14 cellular contexts compared by ENCODE assay signal in the genomic region with DNA sequence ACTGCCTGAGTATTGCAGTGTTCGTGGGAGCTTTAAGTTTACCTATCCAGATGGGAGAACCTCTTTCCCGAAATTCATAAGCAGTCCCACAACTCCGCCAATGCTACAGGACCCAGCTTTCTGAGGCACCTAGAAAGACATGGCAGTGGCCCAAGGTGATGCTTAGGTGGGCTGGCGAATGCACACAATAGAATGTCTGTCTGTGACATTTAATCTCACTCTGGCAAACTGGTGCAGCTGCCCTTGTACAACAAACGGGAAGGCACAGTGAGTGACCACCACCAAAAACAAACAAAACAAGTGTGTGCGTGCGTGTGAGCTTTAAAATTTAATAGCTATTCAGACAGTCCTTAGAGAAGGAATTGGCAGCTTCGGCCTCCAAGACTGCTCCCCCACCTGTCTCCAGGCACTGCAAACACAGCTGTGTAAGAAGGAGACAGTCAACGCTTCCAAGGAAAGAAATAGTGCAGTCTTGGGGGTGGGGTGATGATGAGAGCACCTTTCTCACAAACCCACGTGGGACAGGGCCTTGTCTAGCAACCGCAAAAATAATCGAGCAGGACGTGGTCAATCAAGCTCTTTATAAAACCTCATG.
DNase-seq lines count a peak whose midpoint lies in the region; ATAC-seq, FAIRE-seq and TF ChIP-seq lines count a peak whose summit lies in the region.
"Had no signal": no experiment of that assay in that cellular context is flagged by ENCODE, and none has a peak within 500 bp of the region (broad histone marks: within the 10 kb centered on the region; RNA-seq: fewer than 3 reads in every experiment).

No MANE protein-coding gene starts in this region.

- no peaks in the 10 kb centered on the region for H3K79me2 ChIP-seq in K562 (ENCODE audit: control insufficient read depth, insufficient read depth, low read length)

- no peak overlapping the region for H3K4me2 ChIP-seq in K562 (ENCODE audit: insufficient read depth, low read length)

- peak overlapping the region; percentile 81 for H2AFZ ChIP-seq in K562 (ENCODE audit: low read depth, low read length)

- H3K4me3 ChIP-seq in K562 = no peak overlapping the region
- peak overlapping the region; percentile 39 to 59 for H3K4me3 ChIP-seq in neutrophil (ENCODE audit: low read depth in 1 of 2, low read length in 1 of 2)

- no peak; the same call in 2 of the 3 replicates for ATAC-seq in K562
- ATAC-seq in GM21360 (IDR thresholded peaks at IDR 0.05; ENCODE audit: unreplicated experiment) = no peak

- H3K9me3 Mint-ChIP-seq in CD14-positive monocyte = no peaks in the 10 kb centered on the region
- H3K9me3 Mint-ChIP-seq: activated naive CD4-positive, alpha-beta T cell treated with anti-CD3 and anti-CD28 coated beads, Interleukin-2, amount 50 U/mL, for 72 hours; mesothelial cell of epicardium had no signal

- H3K36me3 Mint-ChIP-seq in CD14-positive monocyte = peaks cover 0 to 2% of the 10 kb centered on the region in 2 donors
- H3K36me3 Mint-ChIP-seq: activated naive CD4-positive, alpha-beta T cell treated with anti-CD3 and anti-CD28 coated beads, Interleukin-2, amount 50 U/mL, for 72 hours; mesothelial cell of epicardium had no signal

- TF ChIP-seq CTCF in CD14-positive monocyte (IDR thresholded peaks at IDR 0.05) (no peak), K562 (IDR thresholded peaks at IDR 0.05 in 2 of 3, conservative IDR thresholded peaks at IDR 0.05 in 1 of 3; ENCODE audit: insufficient read depth in 2 of 3, low read depth in 1 of 3, low read length in 3 of 3) (no peak), neutrophil (IDR thresholded peaks at IDR 0.05) (no peak)

- H3K36me3 ChIP-seq in K562 (ENCODE audit: control insufficient read depth, insufficient read depth, low read length) (no peaks in the 10 kb centered on the region), neutrophil (no peaks in the 10 kb centered on the region)

- H4K20me1 ChIP-seq in K562 (replicated peaks; ENCODE audit: control insufficient read depth, insufficient read depth, low read length) = no peaks in the 10 kb centered on the region

- 58% methylated on average over 13 of the region's 13 CpGs for WGBS in K562 (ENCODE audit: insufficient coverage, low coverage, missing lambda C conversion rate)

- H3K27ac Mint-ChIP-seq in CD14-positive monocyte = peak overlapping the region in 6 of 7 donors; percentile 94 to 99 (median 98)
- H3K27ac Mint-ChIP-seq: mesothelial cell of epicardium had no signal

- TF ChIP-seq POLR2A in K562 (conservative IDR thresholded peaks at IDR 0.05) = no peak

- no peak for TF ChIP-seq EP300 in K562 (IDR thresholded peaks at IDR 0.05; ENCODE audit: low read length)

- H3K27ac ChIP-seq in K562 (ENCODE audit: extremely low read depth, low read depth, low read length) = no peak overlapping the region
- peak overlapping the region; percentile 82 for H3K27ac ChIP-seq in neutrophil

- no peak for DNase-seq in CD14-positive monocyte (ENCODE audit: low spot score)
- peak; percentile 73 for DNase-seq in NCI-H1105 treated with DMSO at 0.1 percent for 48 hours (lab: John Stamatoyannopoulos, UW)
- DNase-seq in K562 (ENCODE audit: extremely low read depth in 1 of 4, low spot score in 3 of 4) = no peak
- no peak for DNase-seq in iPS-NIHi11 (ENCODE audit: low spot score)
- DNase-seq in activated CD4-positive, CD25-positive, alpha-beta regulatory T cell treated with anti-CD3 and anti-CD28 coated beads, Interleukin-2, amount 50 U/mL, for 72 hours = no peak
- no peak for DNase-seq in superior temporal gyrus (ENCODE audit: extremely low spot score)
- DNase-seq: activated CD4-positive, alpha-beta T cell treated with anti-CD3 and anti-CD28 coated beads for 4 hours; effector CD4-positive, alpha-beta T cell; IMR-90; NCI-H345 had no signal

- TF ChIP-seq RAD21 in K562 (CRISPR knock-in tag; conservative IDR thresholded peaks at IDR 0.05 in 1 of 2, IDR thresholded peaks at IDR 0.05 in 1 of 2) = no peak

- H3K27me3 Mint-ChIP-seq in CD14-positive monocyte (ENCODE audit: low read depth in 3 of 3) = peaks cover 0 to 3% (median 2%) of the 10 kb centered on the region in 3 donors

- no TSS peak for BruUV-seq in K562 (replicated peaks; lab: Mats Ljungman, UMichigan)

- no peaks in the 10 kb centered on the region for H3K9me1 ChIP-seq in K562 (ENCODE audit: control insufficient read depth, insufficient read depth, low read length)

- POLR2A ChIA-PET in K562 (lab: Yijun Ruan, JAX) = no interaction called here

- CTCF ChIA-PET in K562 (lab: Yijun Ruan, JAX; ENCODE audit: low intra/inter-chr PET ratio) = no interaction called here

- in situ Hi-C loops in K562 (cut with MboI) = no loop called here

- FAIRE-seq in K562 (lab: Jason Lieb, UNC) = no peak

- H3K4me3 Mint-ChIP-seq in CD14-positive monocyte = peak overlapping the region; percentile 89
- H3K4me3 Mint-ChIP-seq: mesothelial cell of epicardium had no signal

- H3K9me3 ChIP-seq in K562 (replicated peaks; ENCODE audit: control insufficient read depth, insufficient read depth, low read depth, low read length) = no peaks in the 10 kb centered on the region
- no peaks in the 10 kb centered on the region for H3K9me3 ChIP-seq in neutrophil

- no peak overlapping the region for H3K9ac ChIP-seq in K562 (ENCODE audit: insufficient read depth in 1 of 2, low read depth in 2 of 2, low read length in 2 of 2)

- H3K4me1 ChIP-seq in K562 (replicated peaks in 1 of 2; ENCODE audit: control insufficient read depth in 2 of 2, insufficient read depth in 2 of 2, low read length in 2 of 2) = peaks cover 0 to 8% of the 10 kb centered on the region in 2 experiments; a peak in 1 of 5 replicates
- H3K4me1 ChIP-seq in neutrophil (ENCODE audit: control insufficient read depth in 1 of 2, insufficient read depth in 1 of 2, low read depth in 1 of 2, low read length in 1 of 2) = peaks cover 15 to 20% of the 10 kb centered on the region in 2 experiments

- peaks cover 42% of the 10 kb centered on the region for H3K4me1 Mint-ChIP-seq in CD14-positive monocyte

- H3K27me3 ChIP-seq in K562 (ENCODE audit: control insufficient read depth in 2 of 2, insufficient read depth in 2 of 2, low read length in 2 of 2) (peaks cover 6 to 7% of the 10 kb centered on the region in 2 experiments; a peak in 4 of 5 replicates), neutrophil (no peaks in the 10 kb centered on the region)

- intact Hi-C loops in CD14-positive monocyte (cut with micrococcal nuclease) (loop anchor here in 1 of 2 donors (10.0 kb wide), 1 partner anchor 186 kb away; no protein-coding TSS in a partner anchor), K562 (cut with micrococcal nuclease) (loop anchor here (5.0 kb wide), 2 partner anchors 53 to 663 kb away; no protein-coding TSS in a partner anchor)

TF ChIP-seq in K562, 482 proteins besides CTCF, POLR2A, EP300 and RAD21 (continues in another document):
- TF ChIP-seq NBN (IDR thresholded peaks at IDR 0.05; ENCODE audit: low read depth) = no peak
- TF ChIP-seq ZNF232 (CRISPR knock-in tag; IDR thresholded peaks at IDR 0.05) = no peak
- no peak for TF ChIP-seq NEUROD1 (IDR thresholded peaks at IDR 0.05; ENCODE audit: borderline replicate concordance, low read depth, low read length, partially characterized antibody)
- no peak for TF ChIP-seq ZKSCAN3 (CRISPR knock-in tag; IDR thresholded peaks at IDR 0.05)
- no peak for TF ChIP-seq ZNF77 (CRISPR knock-in tag; IDR thresholded peaks at IDR 0.05)
- no peak for TF ChIP-seq ZNF174 (CRISPR knock-in tag; IDR thresholded peaks at IDR 0.05)
- no peak for TF ChIP-seq SIN3A (IDR thresholded peaks at IDR 0.05; ENCODE audit: borderline replicate concordance in 2 of 2, control insufficient read depth in 1 of 2, low read depth in 2 of 2, low read length in 2 of 2)
- TF ChIP-seq, protein P1, sequence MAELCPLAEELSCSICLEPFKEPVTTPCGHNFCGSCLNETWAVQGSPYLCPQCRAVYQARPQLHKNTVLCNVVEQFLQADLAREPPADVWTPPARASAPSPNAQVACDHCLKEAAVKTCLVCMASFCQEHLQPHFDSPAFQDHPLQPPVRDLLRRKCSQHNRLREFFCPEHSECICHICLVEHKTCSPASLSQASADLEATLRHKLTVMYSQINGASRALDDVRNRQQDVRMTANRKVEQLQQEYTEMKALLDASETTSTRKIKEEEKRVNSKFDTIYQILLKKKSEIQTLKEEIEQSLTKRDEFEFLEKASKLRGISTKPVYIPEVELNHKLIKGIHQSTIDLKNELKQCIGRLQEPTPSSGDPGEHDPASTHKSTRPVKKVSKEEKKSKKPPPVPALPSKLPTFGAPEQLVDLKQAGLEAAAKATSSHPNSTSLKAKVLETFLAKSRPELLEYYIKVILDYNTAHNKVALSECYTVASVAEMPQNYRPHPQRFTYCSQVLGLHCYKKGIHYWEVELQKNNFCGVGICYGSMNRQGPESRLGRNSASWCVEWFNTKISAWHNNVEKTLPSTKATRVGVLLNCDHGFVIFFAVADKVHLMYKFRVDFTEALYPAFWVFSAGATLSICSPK (IDR thresholded peaks at IDR 0.05; ENCODE audit: borderline replicate concordance) = no peak
- TF ChIP-seq ADNP (tag; IDR thresholded peaks at IDR 0.05) = no peak
- no peak for TF ChIP-seq TCF3 (CRISPR knock-in tag; IDR thresholded peaks at IDR 0.05)
- TF ChIP-seq NCOA1 (IDR thresholded peaks at IDR 0.05; ENCODE audit: low read depth) = no peak
- no peak for TF ChIP-seq ARNT (IDR thresholded peaks at IDR 0.05)
- TF ChIP-seq, protein P2, sequence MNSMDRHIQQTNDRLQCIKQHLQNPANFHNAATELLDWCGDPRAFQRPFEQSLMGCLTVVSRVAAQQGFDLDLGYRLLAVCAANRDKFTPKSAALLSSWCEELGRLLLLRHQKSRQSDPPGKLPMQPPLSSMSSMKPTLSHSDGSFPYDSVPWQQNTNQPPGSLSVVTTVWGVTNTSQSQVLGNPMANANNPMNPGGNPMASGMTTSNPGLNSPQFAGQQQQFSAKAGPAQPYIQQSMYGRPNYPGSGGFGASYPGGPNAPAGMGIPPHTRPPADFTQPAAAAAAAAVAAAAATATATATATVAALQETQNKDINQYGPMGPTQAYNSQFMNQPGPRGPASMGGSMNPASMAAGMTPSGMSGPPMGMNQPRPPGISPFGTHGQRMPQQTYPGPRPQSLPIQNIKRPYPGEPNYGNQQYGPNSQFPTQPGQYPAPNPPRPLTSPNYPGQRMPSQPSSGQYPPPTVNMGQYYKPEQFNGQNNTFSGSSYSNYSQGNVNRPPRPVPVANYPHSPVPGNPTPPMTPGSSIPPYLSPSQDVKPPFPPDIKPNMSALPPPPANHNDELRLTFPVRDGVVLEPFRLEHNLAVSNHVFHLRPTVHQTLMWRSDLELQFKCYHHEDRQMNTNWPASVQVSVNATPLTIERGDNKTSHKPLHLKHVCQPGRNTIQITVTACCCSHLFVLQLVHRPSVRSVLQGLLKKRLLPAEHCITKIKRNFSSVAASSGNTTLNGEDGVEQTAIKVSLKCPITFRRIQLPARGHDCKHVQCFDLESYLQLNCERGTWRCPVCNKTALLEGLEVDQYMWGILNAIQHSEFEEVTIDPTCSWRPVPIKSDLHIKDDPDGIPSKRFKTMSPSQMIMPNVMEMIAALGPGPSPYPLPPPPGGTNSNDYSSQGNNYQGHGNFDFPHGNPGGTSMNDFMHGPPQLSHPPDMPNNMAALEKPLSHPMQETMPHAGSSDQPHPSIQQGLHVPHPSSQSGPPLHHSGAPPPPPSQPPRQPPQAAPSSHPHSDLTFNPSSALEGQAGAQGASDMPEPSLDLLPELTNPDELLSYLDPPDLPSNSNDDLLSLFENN (IDR thresholded peaks at IDR 0.05; ENCODE audit: low read depth in 2 of 2, low read length in 2 of 2) = no peak
